ENCODE assay signal across 1 cellular context in genomic region chr1:54945393-54945936, GRCh38.
TF ChIP-seq lines count a peak whose summit lies in the region.

No MANE protein-coding gene starts in this region.

TF ChIP-seq in HepG2, 621 proteins besides CTCF, POLR2A, EP300 and RAD21:
- TF ChIP-seq TSC22D2 (CRISPR knock-in tag; IDR thresholded peaks at IDR 0.05; ENCODE audit: borderline replicate concordance) (no peak), GATA4 (IDR thresholded peaks at IDR 0.05; ENCODE audit: borderline replicate concordance, low read depth) (no peak), CCDC6 (CRISPR knock-in tag; IDR thresholded peaks at IDR 0.05) (no peak), THAP11 (CRISPR knock-in tag; IDR thresholded peaks at IDR 0.05) (no peak), TP53 (CRISPR knock-in tag; conservative IDR thresholded peaks at IDR 0.05) (no peak), GLMP (CRISPR knock-in tag; IDR thresholded peaks at IDR 0.05; ENCODE audit: borderline replicate concordance) (no peak), BCL3 (CRISPR knock-in tag; IDR thresholded peaks at IDR 0.05) (0 out of 2 replicates have a peak, but pooled peaks have one; percentile 17), ZNF773 (CRISPR knock-in tag; IDR thresholded peaks at IDR 0.05; ENCODE audit: borderline replicate concordance) (no peak), STAT6 (CRISPR knock-in tag; IDR thresholded peaks at IDR 0.05; ENCODE audit: borderline replicate concordance) (no peak), ZBTB44 (CRISPR knock-in tag; IDR thresholded peaks at IDR 0.05) (no peak), ZNF687 (CRISPR knock-in tag; IDR thresholded peaks at IDR 0.05) (peak; percentile 39; the same call in 1 of the 2 replicates), RERE (CRISPR knock-in tag; IDR thresholded peaks at IDR 0.05; ENCODE audit: low read depth) (no peak), U2AF2 (IDR thresholded peaks at IDR 0.05; ENCODE audit: low read depth, low read length) (no peak), ZNF691 (CRISPR knock-in tag; IDR thresholded peaks at IDR 0.05; ENCODE audit: borderline replicate concordance, low read depth) (no peak), ZNF383 (CRISPR knock-in tag; IDR thresholded peaks at IDR 0.05; ENCODE audit: borderline replicate concordance) (no peak), DDIT3 (CRISPR knock-in tag; IDR thresholded peaks at IDR 0.05) (no peak), FIP1L1 (IDR thresholded peaks at IDR 0.05; ENCODE audit: borderline replicate concordance, insufficient read depth, low read depth, low read length) (no peak)
